ENCODE assay signal across 25 cellular contexts in the genomic region with DNA sequence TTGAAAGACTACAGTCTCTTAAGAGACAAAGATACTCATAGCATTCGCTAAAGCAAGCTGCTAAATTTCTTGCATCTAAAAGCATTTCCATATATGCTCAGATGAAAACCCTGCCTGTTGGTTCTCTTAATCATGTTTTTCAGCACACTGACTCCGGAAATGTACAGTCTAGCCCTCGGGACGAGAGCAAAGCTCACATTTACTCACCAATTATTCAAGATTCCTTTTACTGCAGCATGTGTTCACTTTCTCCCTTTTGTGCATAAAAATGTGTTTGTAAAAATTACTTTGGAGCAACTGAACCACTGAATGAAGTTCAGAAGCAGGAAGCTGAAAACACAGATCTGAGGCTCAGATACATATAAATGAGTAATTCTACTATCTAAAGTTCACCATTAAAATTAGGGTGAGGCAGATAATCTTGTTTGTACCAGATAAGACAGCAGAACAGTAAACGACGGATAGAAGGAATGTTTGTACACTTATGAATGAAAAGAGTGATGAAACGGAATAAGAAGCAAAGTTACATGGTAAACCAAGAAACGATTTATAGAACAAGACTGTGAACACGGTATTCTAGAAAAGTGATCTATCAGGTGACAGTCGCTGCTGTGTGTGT.
DNase-seq lines count a peak whose midpoint lies in the region; ATAC-seq and TF ChIP-seq lines count a peak whose summit lies in the region.
"Had no signal": no experiment of that assay in that cellular context is flagged by ENCODE, and none has a peak within 500 bp of the region (broad histone marks: within the 10 kb centered on the region; RNA-seq: fewer than 3 reads in every experiment).

No MANE protein-coding gene starts in this region.

- H3K27ac Mint-ChIP-seq in effector memory CD8-positive, alpha-beta T cell = no peak overlapping the region
- H3K27ac Mint-ChIP-seq: activated naive CD4-positive, alpha-beta T cell treated with anti-CD3 and anti-CD28 coated beads, Interleukin-2, amount 10 ng/mL, durations not matched to agents 7 days and 5 days; CD4-positive, alpha-beta memory T cell; T-helper 2 cell treated with Interferon-gamma antibody and Interleukin-4, amounts not matched to agents 5 μg/mL and 100 μg/mL, for 36 hours had no signal

- TF ChIP-seq POLR2A in sigmoid colon (IDR thresholded peaks at IDR 0.05) = no peak

- peak; percentile 51 for DNase-seq in HCEC 1CT
- DNase-seq in RPMI7951 (ENCODE audit: low read depth) = peak; percentile 46
- DNase-seq in choroid plexus epithelial cell (ENCODE audit: low read depth) = peak; percentile 38
- DNase-seq in retinal pigment epithelial cell (ENCODE audit: low read depth) = peak; percentile 6
- no peak for DNase-seq in LoVo (ENCODE audit: low spot score)
- no peak for DNase-seq in effector memory CD8-positive, alpha-beta T cell
- DNase-seq in sigmoid colon = no peak
- DNase-seq: activated CD8-positive, alpha-beta memory T cell treated with anti-CD3 and anti-CD28 coated beads for 24 hours; activated naive CD4-positive, alpha-beta T cell treated with anti-CD3 and anti-CD28 coated beads, Interleukin-2, amount 10 ng/mL, durations not matched to agents 7 days and 5 days; activated T-cell treated with anti-CD3 and anti-CD28 coated beads, Interleukin-2, amount 50 U/mL, for 48 hours; aorta; CD4-positive, alpha-beta memory T cell; DMS79; effector CD4-positive, alpha-beta T cell; Karpas-422; NCI-H1092; spleen; stimulated activated CD4-positive, alpha-beta T cell treated with anti-CD3 and anti-CD28 coated beads, Interleukin-4, amount 100 ng/mL, for 1 hour; stimulated activated naive CD4-positive, alpha-beta T cell had no signal

- WGBS in sigmoid colon, 2 donors = 79 to 92% methylated on average over 10 of the region's 10 CpGs

- no peak for ATAC-seq in effector memory CD8-positive, alpha-beta T cell (replicated peaks)
- ATAC-seq in HG02642 (IDR thresholded peaks at IDR 0.05; ENCODE audit: poor library complexity, unreplicated experiment) = no peak
- ATAC-seq: GM12878 had no signal

- no peaks in the 10 kb centered on the region for H3K36me3 Mint-ChIP-seq in effector memory CD8-positive, alpha-beta T cell (ENCODE audit: insufficient read depth)
- H3K36me3 Mint-ChIP-seq: activated naive CD4-positive, alpha-beta T cell treated with anti-CD3 and anti-CD28 coated beads, Interleukin-2, amount 10 ng/mL, durations not matched to agents 7 days and 5 days; CD4-positive, alpha-beta memory T cell had no signal

- H3K9me3 Mint-ChIP-seq in effector memory CD8-positive, alpha-beta T cell = no peaks in the 10 kb centered on the region
- H3K9me3 Mint-ChIP-seq: activated naive CD4-positive, alpha-beta T cell treated with anti-CD3 and anti-CD28 coated beads, Interleukin-2, amount 10 ng/mL, durations not matched to agents 7 days and 5 days; T-helper 2 cell treated with Interferon-gamma antibody and Interleukin-4, amounts not matched to agents 5 μg/mL and 100 μg/mL, for 36 hours had no signal

- H3K4me1 ChIP-seq in sigmoid colon = no peaks in the 10 kb centered on the region
- H3K4me1 ChIP-seq: spleen, tibial nerve had no signal

- no peaks in the 10 kb centered on the region for H3K4me1 Mint-ChIP-seq in effector memory CD8-positive, alpha-beta T cell (ENCODE audit: low read depth in 2 of 2)
- H3K4me1 Mint-ChIP-seq: activated naive CD4-positive, alpha-beta T cell treated with anti-CD3 and anti-CD28 coated beads, Interleukin-2, amount 10 ng/mL, durations not matched to agents 7 days and 5 days; CD4-positive, alpha-beta memory T cell had no signal

- no peak overlapping the region for H3K4me3 Mint-ChIP-seq in effector memory CD8-positive, alpha-beta T cell
- H3K4me3 Mint-ChIP-seq: activated naive CD4-positive, alpha-beta T cell treated with anti-CD3 and anti-CD28 coated beads, Interleukin-2, amount 10 ng/mL, durations not matched to agents 7 days and 5 days; CD4-positive, alpha-beta memory T cell; T-helper 2 cell treated with Interferon-gamma antibody and Interleukin-4, amounts not matched to agents 5 μg/mL and 100 μg/mL, for 36 hours had no signal

- TF ChIP-seq CTCF in choroid plexus epithelial cell (conservative IDR thresholded peaks at IDR 0.05; ENCODE audit: low read depth, low read length) = no peak
- TF ChIP-seq CTCF in retinal pigment epithelial cell (conservative IDR thresholded peaks at IDR 0.05; ENCODE audit: low read depth, low read length) = no peak
- no peak for TF ChIP-seq CTCF in sigmoid colon (IDR thresholded peaks at IDR 0.05)

- no peaks in the 10 kb centered on the region for H3K27me3 ChIP-seq in sigmoid colon
- H3K27me3 ChIP-seq: spleen, tibial nerve had no signal

- intact Hi-C loops in sigmoid colon (cut with DNase I) = no loop called here

- no peak for TF ChIP-seq EP300 in sigmoid colon (IDR thresholded peaks at IDR 0.05)

- H3K4me3 ChIP-seq in choroid plexus epithelial cell (ENCODE audit: low read depth, low read length) (no peak overlapping the region), retinal pigment epithelial cell (ENCODE audit: low read length) (no peak overlapping the region), sigmoid colon (no peak overlapping the region)
- H3K4me3 ChIP-seq: GM12878, lung, spleen, tibial nerve had no signal

- H3K27ac ChIP-seq in sigmoid colon = no peak overlapping the region
- H3K27ac ChIP-seq: RWPE1, spleen, tibial nerve had no signal

- no peaks in the 10 kb centered on the region for H3K27me3 Mint-ChIP-seq in effector memory CD8-positive, alpha-beta T cell
- H3K27me3 Mint-ChIP-seq: activated naive CD4-positive, alpha-beta T cell treated with anti-CD3 and anti-CD28 coated beads, Interleukin-2, amount 10 ng/mL, durations not matched to agents 7 days and 5 days; CD4-positive, alpha-beta memory T cell had no signal

- H3K9me3 ChIP-seq in sigmoid colon = no peaks in the 10 kb centered on the region
- H3K9me3 ChIP-seq: spleen, tibial nerve had no signal

- no peaks in the 10 kb centered on the region for H3K36me3 ChIP-seq in sigmoid colon
- H3K36me3 ChIP-seq: spleen, tibial nerve had no signal

Comparison
In these comparisons a context has a peak if more than half of its experiments do, and no peak if none do; other contexts are left out.
1. DNase-seq: peak in HCEC 1CT (single experiment), RPMI7951 (single experiment), choroid plexus epithelial cell (single experiment) and retinal pigment epithelial cell (single experiment); none in LoVo (single experiment), effector memory CD8-positive, alpha-beta T cell (0 of 3) and sigmoid colon (single experiment).